ENCODE assay signal across 1 cellular context in genomic region chr21:46482846-46483231, GRCh38.
TF ChIP-seq lines count a peak whose summit lies in the region.

No MANE protein-coding gene starts in this region.

TF ChIP-seq in WTC11, 78 proteins besides CTCF, POLR2A, EP300 and RAD21:
- TF ChIP-seq E2F4 (CRISPR knock-in tag; IDR thresholded peaks at IDR 0.05; ENCODE audit: borderline replicate concordance, low read depth) (no peak), ZNF396 (CRISPR knock-in tag; IDR thresholded peaks at IDR 0.05; ENCODE audit: borderline replicate concordance) (no peak), SMAD3 (CRISPR knock-in tag; IDR thresholded peaks at IDR 0.05; ENCODE audit: borderline replicate concordance) (no peak), ESRRA (CRISPR knock-in tag; IDR thresholded peaks at IDR 0.05; ENCODE audit: borderline replicate concordance) (no peak), ZBTB21 (CRISPR knock-in tag; IDR thresholded peaks at IDR 0.05; ENCODE audit: borderline replicate concordance) (no peak), MYBL2 (CRISPR knock-in tag; IDR thresholded peaks at IDR 0.05) (no peak), JAZF1 (CRISPR knock-in tag; IDR thresholded peaks at IDR 0.05) (no peak), TP53 (CRISPR knock-in tag; IDR thresholded peaks at IDR 0.05) (no peak), ELF4 (CRISPR knock-in tag; IDR thresholded peaks at IDR 0.05; ENCODE audit: low read depth) (no peak), FOXP1 (CRISPR knock-in tag; IDR thresholded peaks at IDR 0.05; ENCODE audit: borderline replicate concordance) (no peak)
- TF ChIP-seq, protein P1, sequence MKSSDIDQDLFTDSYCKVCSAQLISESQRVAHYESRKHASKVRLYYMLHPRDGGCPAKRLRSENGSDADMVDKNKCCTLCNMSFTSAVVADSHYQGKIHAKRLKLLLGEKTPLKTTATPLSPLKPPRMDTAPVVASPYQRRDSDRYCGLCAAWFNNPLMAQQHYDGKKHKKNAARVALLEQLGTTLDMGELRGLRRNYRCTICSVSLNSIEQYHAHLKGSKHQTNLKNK (CRISPR knock-in tag; IDR thresholded peaks at IDR 0.05) = no peak
